11 cellular contexts compared by ENCODE assay signal in genomic region chr14:104746071-104746545, GRCh38. TPM values are rescaled to one million over a fixed set of nuclear protein-coding genes. Genes with fewer than 3 reads are reported as not detected.
DNase-seq lines count a peak whose midpoint lies in the region; ATAC-seq and TF ChIP-seq lines count a peak whose summit lies in the region.
"Had no signal": no experiment of that assay in that cellular context is flagged by ENCODE, and none has a peak within 500 bp of the region (broad histone marks: within the 10 kb centered on the region; RNA-seq: fewer than 3 reads in every experiment).

No MANE protein-coding gene starts in this region.

- DNase-seq in activated CD4-positive, CD25-positive, alpha-beta regulatory T cell (lab: John Stamatoyannopoulos, UW), result no peak
- DNase-seq in activated B cell treated with CpG ODN at 0.5 μM for 24 hours, result no peak
- DNase-seq in right cardiac atrium, result peak; percentile 10 to 56 (median 50)
- no peak for DNase-seq in NCI-H2029 treated with DMSO at 0.1 percent for 48 hours (lab: John Stamatoyannopoulos, UW)
- DNase-seq: activated CD8-positive, alpha-beta memory T cell treated with anti-CD3 and anti-CD28 coated beads, Interleukin-2, amount 50 U/mL, for 4 hours; Kasumi-1; T-cell had no signal

- CTCF ChIA-PET in activated B cell treated with CpG ODN at 0.5 μM for 24 hours (lab: Charles Lee), result no interaction called here

- no peaks in the 10 kb centered on the region for H3K27me3 ChIP-seq in right cardiac atrium (ENCODE audit: control insufficient read depth, insufficient read depth)

- H3K4me3 Mint-ChIP-seq in activated B cell treated with CpG ODN at 0.5 μM for 24 hours, result no peak overlapping the region
- H3K4me3 Mint-ChIP-seq in stimulated activated naive CD8-positive, alpha-beta T cell treated with anti-CD3 and anti-CD28 coated beads, Interleukin-15, Interleukin-2, amounts not matched to agents 100 ng/mL and 50 ng/mL, for 24 hours, result no peak overlapping the region
- H3K4me3 Mint-ChIP-seq: T-cell had no signal

- H3K9me3 Mint-ChIP-seq in activated B cell treated with CpG ODN at 0.5 μM for 24 hours, result no peaks in the 10 kb centered on the region
- no peaks in the 10 kb centered on the region for H3K9me3 Mint-ChIP-seq in stimulated activated naive CD8-positive, alpha-beta T cell treated with anti-CD3 and anti-CD28 coated beads, Interleukin-15, Interleukin-2, amounts not matched to agents 100 ng/mL and 50 ng/mL, for 24 hours
- H3K9me3 Mint-ChIP-seq: T-cell had no signal

- POLR2A ChIA-PET in activated B cell treated with CpG ODN at 0.5 μM for 24 hours (lab: Charles Lee), result no interaction called here

- intact Hi-C loops in activated B cell treated with CpG ODN at 0.5 μM for 24 hours (cut with micrococcal nuclease) (no loop called here), right cardiac atrium (cut with DNase I) (no loop called here)

- no peak for TF ChIP-seq CTCF in activated B cell treated with CpG ODN at 0.5 μM for 24 hours (IDR thresholded peaks at IDR 0.05)

- no peaks in the 10 kb centered on the region for H3K27me3 Mint-ChIP-seq in activated B cell treated with CpG ODN at 0.5 μM for 24 hours
- H3K27me3 Mint-ChIP-seq in stimulated activated naive CD8-positive, alpha-beta T cell treated with anti-CD3 and anti-CD28 coated beads, Interleukin-15, Interleukin-2, amounts not matched to agents 100 ng/mL and 50 ng/mL, for 24 hours, result no peaks in the 10 kb centered on the region
- H3K27me3 Mint-ChIP-seq: T-cell had no signal

- peak overlapping the region; percentile 3 for H3K27ac Mint-ChIP-seq in activated B cell treated with CpG ODN at 0.5 μM for 24 hours
- peak overlapping the region; percentile 36 for H3K27ac Mint-ChIP-seq in stimulated activated naive CD8-positive, alpha-beta T cell treated with anti-CD3 and anti-CD28 coated beads, Interleukin-15, Interleukin-2, amounts not matched to agents 100 ng/mL and 50 ng/mL, for 24 hours
- H3K27ac Mint-ChIP-seq: T-cell had no signal

- H3K4me1 Mint-ChIP-seq in activated B cell treated with CpG ODN at 0.5 μM for 24 hours, result peaks cover 7% of the 10 kb centered on the region
- peaks cover 20% of the 10 kb centered on the region for H3K4me1 Mint-ChIP-seq in stimulated activated naive CD8-positive, alpha-beta T cell treated with anti-CD3 and anti-CD28 coated beads, Interleukin-15, Interleukin-2, amounts not matched to agents 100 ng/mL and 50 ng/mL, for 24 hours (ENCODE audit: low read depth)

- 76% methylated on average over 13 of the region's 13 CpGs for WGBS in right cardiac atrium

- H3K9me3 ChIP-seq in right cardiac atrium (ENCODE audit: control insufficient read depth, low read length), result no peaks in the 10 kb centered on the region

- no peak overlapping the region for H3K4me3 ChIP-seq in right cardiac atrium (ENCODE audit: low read length)

- ATAC-seq in activated CD4-positive, CD25-positive, alpha-beta regulatory T cell treated with anti-CD3 and anti-CD28 coated beads, Interleukin-2, amount 50 U/mL, for 24 hours, result peak; percentile 41 to 53
- ATAC-seq in activated B cell treated with CpG ODN at 0.5 μM for 24 hours (ENCODE audit: low read depth) (no peak), right cardiac atrium (no peak), GM18870 (IDR thresholded peaks at IDR 0.05; ENCODE audit: unreplicated experiment) (no peak), HG03108 (IDR thresholded peaks at IDR 0.05; ENCODE audit: unreplicated experiment) (no peak)

- no peaks in the 10 kb centered on the region for H3K4me1 ChIP-seq in right cardiac atrium (ENCODE audit: control insufficient read depth, insufficient read depth, low read length)

- H3K27ac ChIP-seq in right cardiac atrium (ENCODE audit: low read length), result peak overlapping the region; percentile 16

- H3K36me3 Mint-ChIP-seq in activated B cell treated with CpG ODN at 0.5 μM for 24 hours (ENCODE audit: low read depth), result no peaks in the 10 kb centered on the region
- no peaks in the 10 kb centered on the region for H3K36me3 Mint-ChIP-seq in stimulated activated naive CD8-positive, alpha-beta T cell treated with anti-CD3 and anti-CD28 coated beads, Interleukin-15, Interleukin-2, amounts not matched to agents 100 ng/mL and 50 ng/mL, for 24 hours (ENCODE audit: low read depth)
- H3K36me3 Mint-ChIP-seq: T-cell had no signal

RNA-seq across cellular contexts. Expression of gene SIVA1, which starts 6.8 kb away (rescaled TPM):
- 47.9 and 51.2 TPM in 2 replicates for total RNA-seq in activated B cell treated with CpG ODN at 0.5 μM for 24 hours
- total RNA-seq in right cardiac atrium, result 10 to 100 TPM; 74.6 to 88.5 (median 85.1) TPM
- 201 TPM for polyA plus RNA-seq in right cardiac atrium

RNA-seq across cellular contexts. Expression of gene ADSS1, which starts 22.1 kb away (rescaled TPM):
- 0.18 and 0.39 TPM in 2 replicates for total RNA-seq in activated B cell treated with CpG ODN at 0.5 μM for 24 hours
- total RNA-seq in right cardiac atrium, result 100 to 1,000 TPM; 156 to 212 (median 188) TPM
- 217 TPM for polyA plus RNA-seq in right cardiac atrium

RNA-seq across cellular contexts. Expression of gene AKT1, which starts 49.4 kb away (rescaled TPM):
- 72.8 and 80.8 TPM in 2 replicates for total RNA-seq in activated B cell treated with CpG ODN at 0.5 μM for 24 hours
- 100 to 1,000 TPM; 120 to 154 (median 126) TPM for total RNA-seq in right cardiac atrium
- 101 TPM for polyA plus RNA-seq in right cardiac atrium

RNA-seq across cellular contexts. Expression of gene ZBTB42, which starts 54.8 kb away (rescaled TPM):
- 3.0 and 3.1 TPM in 2 replicates for total RNA-seq in activated B cell treated with CpG ODN at 0.5 μM for 24 hours
- 1 to 10 TPM; 6.0 to 7.7 (median 6.6) TPM for total RNA-seq in right cardiac atrium
- 5.3 TPM for polyA plus RNA-seq in right cardiac atrium

RNA-seq across cellular contexts. Expression of gene INF2, which starts 56.7 kb away (rescaled TPM):
- total RNA-seq in activated B cell treated with CpG ODN at 0.5 μM for 24 hours, result 38.6 and 47.2 TPM in 2 replicates
- total RNA-seq in right cardiac atrium, result 10 to 100 TPM; 36.2 to 46.4 (median 42.3) TPM
- polyA plus RNA-seq in right cardiac atrium, result 36.6 TPM

Comparison
In these comparisons a context has a peak if more than half of its experiments do, and no peak if none do; other contexts are left out.
1. ATAC-seq: peak in activated CD4-positive, CD25-positive, alpha-beta regulatory T cell treated with anti-CD3 and anti-CD28 coated beads, Interleukin-2, amount 50 U/mL, for 24 hours (2 of 2); none in activated B cell treated with CpG ODN at 0.5 μM for 24 hours (single experiment), right cardiac atrium (0 of 2), GM18870 (single experiment) and HG03108 (single experiment).
2. DNase-seq: peak in right cardiac atrium (3 of 3); none in activated CD4-positive, CD25-positive, alpha-beta regulatory T cell (0 of 4), activated B cell treated with CpG ODN at 0.5 μM for 24 hours (single experiment) and NCI-H2029 treated with DMSO at 0.1 percent for 48 hours (single experiment).
3. RNA of gene ADSS1, which starts 22.1 kb away (total RNA-seq): 156 to 212 TPM in right cardiac atrium; 0.18 to 0.39 TPM in activated B cell treated with CpG ODN at 0.5 μM for 24 hours; every median in the first group is over 100 times any median in the second.